ENCODE assay signal across 12 cellular contexts in the genomic region with DNA sequence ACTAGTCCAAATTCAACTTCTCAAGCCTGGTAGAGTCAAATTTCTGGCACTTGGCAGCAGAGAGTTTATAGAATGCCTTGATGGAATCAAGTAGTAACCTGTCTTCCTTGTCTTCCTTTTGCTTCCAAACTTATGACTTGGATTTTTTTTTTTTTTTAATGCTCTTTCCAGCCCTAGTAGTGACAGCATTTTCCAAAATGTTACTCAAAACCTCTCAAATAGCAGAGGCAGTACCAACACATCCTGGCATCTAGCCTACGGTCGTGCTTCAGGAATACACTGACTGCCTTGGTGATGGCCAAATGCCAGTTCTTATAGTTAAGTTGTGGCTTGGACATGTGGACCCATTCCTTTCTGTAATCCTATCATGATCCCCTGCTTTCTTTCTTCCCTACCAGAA. TPM values are rescaled to one million over a fixed set of nuclear protein-coding genes. Genes with fewer than 3 reads are reported as not detected.
A peak's percentile ranks its signal among the peaks of the same experiment; 100 is the strongest.
DNase-seq lines count a peak whose midpoint lies in the region; ATAC-seq, FAIRE-seq and TF ChIP-seq lines count a peak whose summit lies in the region.
"Had no signal": no experiment of that assay in that cellular context is flagged by ENCODE, and none has a peak within 500 bp of the region (broad histone marks: within the 10 kb centered on the region; RNA-seq: fewer than 3 reads in every experiment).

No MANE protein-coding gene starts in this region.

- no peaks in the 10 kb centered on the region for H3K9me3 ChIP-seq in astrocyte (ENCODE audit: insufficient read depth, low read depth, low read length)

- H3K4me3 Mint-ChIP-seq in astrocyte (ENCODE audit: unreplicated experiment) = no peak overlapping the region
- H3K4me3 Mint-ChIP-seq: neural crest cell had no signal

- DNase-seq in ACHN (peak; percentile 35), astrocyte (ENCODE audit: low read depth) (peak; percentile 70), glomerular visceral epithelial cell (ENCODE audit: extremely low spot score) (peak; percentile 64), DMS153 (lab: John Stamatoyannopoulos, UW) (no peak), NCI-H345 (lab: John Stamatoyannopoulos, UW) (no peak), NCI-H1417 (lab: John Stamatoyannopoulos, UW) (no peak)
- DNase-seq: activated CD8-positive, alpha-beta memory T cell treated with anti-CD3 and anti-CD28 coated beads, Interleukin-2, amount 50 U/mL, for 4 hours; left ventricle myocardium inferior had no signal

- no peak overlapping the region for H3K27ac ChIP-seq in astrocyte (ENCODE audit: low read depth, low read length)
- H3K27ac ChIP-seq: dorsolateral prefrontal cortex, left ventricle myocardium inferior had no signal

- TF ChIP-seq EP300 in Ishikawa (IDR thresholded peaks at IDR 0.05; ENCODE audit: borderline replicate concordance) = peak; percentile 30; the same call in 1 of the 2 replicates

- peaks cover 4% of the 10 kb centered on the region for H4K20me1 ChIP-seq in astrocyte (ENCODE audit: insufficient read depth, low read length)

- H3K4me1 Mint-ChIP-seq in astrocyte (ENCODE audit: low read depth, unreplicated experiment) = peaks cover 50% of the 10 kb centered on the region
- H3K4me1 Mint-ChIP-seq: neural crest cell had no signal

- no peak overlapping the region for H2AFZ ChIP-seq in astrocyte (ENCODE audit: low read depth, low read length)

- H3K9me3 Mint-ChIP-seq in astrocyte (ENCODE audit: unreplicated experiment) = no peaks in the 10 kb centered on the region

- in situ Hi-C loops in ACHN (cut with HindIII; ENCODE audit: low pct_ligation_motif_present, low pct_unique_long_range_greater_than_20kb, low sequenced_read_pairs) = no loop called here

- no peak for ATAC-seq in GM18505 (IDR thresholded peaks at IDR 0.05; ENCODE audit: unreplicated experiment)

- no peak for TF ChIP-seq POLR2A in GM18505 (IDR thresholded peaks at IDR 0.05; ENCODE audit: borderline replicate concordance, extremely low read depth, insufficient read depth, insufficient read length)

- TF ChIP-seq RAD21 in Ishikawa (IDR thresholded peaks at IDR 0.05; ENCODE audit: low read depth) = no peak

- FAIRE-seq in astrocyte (lab: Jason Lieb, UNC) = no peak

- H3K4me2 ChIP-seq in astrocyte (ENCODE audit: low read length) = peak overlapping the region; percentile 6

- no peak overlapping the region for H3K27ac Mint-ChIP-seq in astrocyte (ENCODE audit: unreplicated experiment)

- no peak overlapping the region for H3K4me3 ChIP-seq in astrocyte (ENCODE audit: insufficient read depth, low read depth, low read length)
- H3K4me3 ChIP-seq: dorsolateral prefrontal cortex, left ventricle myocardium inferior had no signal

- H3K36me3 ChIP-seq in astrocyte (ENCODE audit: insufficient read depth, low read length) = no peaks in the 10 kb centered on the region
- H3K36me3 ChIP-seq: left ventricle myocardium inferior had no signal

- no peaks in the 10 kb centered on the region for H3K27me3 ChIP-seq in astrocyte (ENCODE audit: insufficient read depth, low read length)
- H3K27me3 ChIP-seq: dorsolateral prefrontal cortex had no signal

- TF ChIP-seq CTCF in astrocyte (IDR thresholded peaks at IDR 0.05; ENCODE audit: insufficient read depth, low read depth, low read length) = no peak

- peaks cover 5% of the 10 kb centered on the region for H3K79me2 ChIP-seq in astrocyte (ENCODE audit: insufficient read depth, low read length)

- H3K9ac ChIP-seq in astrocyte (ENCODE audit: low read length) = no peak overlapping the region

- H3K36me3 Mint-ChIP-seq in astrocyte (ENCODE audit: low read depth, unreplicated experiment) = peaks cover 3% of the 10 kb centered on the region

- H3K27me3 Mint-ChIP-seq in astrocyte (ENCODE audit: low read depth, unreplicated experiment) = no peaks in the 10 kb centered on the region

- H3K4me1 ChIP-seq in astrocyte (ENCODE audit: insufficient read depth, low read length) = peaks cover 46% of the 10 kb centered on the region

TF ChIP-seq in Ishikawa, 13 proteins besides CTCF, POLR2A, EP300 and RAD21:
- TF ChIP-seq FOXM1 (IDR thresholded peaks at IDR 0.05; ENCODE audit: borderline replicate concordance, low read depth) = peak; percentile 28; the same call in 1 of the 2 replicates
- TF ChIP-seq, protein P1, sequence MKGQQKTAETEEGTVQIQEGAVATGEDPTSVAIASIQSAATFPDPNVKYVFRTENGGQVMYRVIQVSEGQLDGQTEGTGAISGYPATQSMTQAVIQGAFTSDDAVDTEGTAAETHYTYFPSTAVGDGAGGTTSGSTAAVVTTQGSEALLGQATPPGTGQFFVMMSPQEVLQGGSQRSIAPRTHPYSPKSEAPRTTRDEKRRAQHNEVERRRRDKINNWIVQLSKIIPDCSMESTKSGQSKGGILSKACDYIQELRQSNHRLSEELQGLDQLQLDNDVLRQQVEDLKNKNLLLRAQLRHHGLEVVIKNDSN (IDR thresholded peaks at IDR 0.05) = no peak
- TF ChIP-seq CREB1 (IDR thresholded peaks at IDR 0.05; ENCODE audit: low read depth) = no peak
- peak; percentile 87 for TF ChIP-seq NFIC (IDR thresholded peaks at IDR 0.05)

RNA-seq across cellular contexts. Expression of a gene that starts 46.0 kb away (rescaled TPM):
- 97.6 and 98.5 TPM in 2 replicates for total RNA-seq in astrocyte

Comparison
In these comparisons a context has a peak if more than half of its experiments do, and no peak if none do; other contexts are left out.
1. DNase-seq: peak in ACHN (single experiment), astrocyte (single experiment) and glomerular visceral epithelial cell (single experiment); none in DMS153 (single experiment), NCI-H345 (single experiment) and NCI-H1417 (0 of 3).